11 cellular contexts compared by ENCODE assay signal in genomic region chr14:101442451-101442850, GRCh38.
DNase-seq lines count a peak whose midpoint lies in the region; TF ChIP-seq lines count a peak whose summit lies in the region.
"Had no signal": no experiment of that assay in that cellular context is flagged by ENCODE, and none has a peak within 500 bp of the region (broad histone marks: within the 10 kb centered on the region; RNA-seq: fewer than 3 reads in every experiment).

No MANE protein-coding gene starts in this region.

- peaks cover 35% of the 10 kb centered on the region for H3K27me3 ChIP-seq in suprapubic skin

- H3K4me3 ChIP-seq in GM12865 (ENCODE audit: low read depth, low read length) (no peak overlapping the region), suprapubic skin (no peak overlapping the region)
- H3K4me3 ChIP-seq: psoas muscle had no signal

- peak; percentile 29 for DNase-seq in GM12865 (ENCODE audit: low read depth)
- DNase-seq in activated CD4-positive, alpha-beta memory T cell treated with anti-CD3 and anti-CD28 coated beads for 36 hours: peak; percentile 78
- peak; percentile 28 for DNase-seq in amniotic epithelial cell (ENCODE audit: low read depth)
- DNase-seq in stimulated activated CD4-positive, alpha-beta T cell treated with anti-CD3 and anti-CD28 coated beads, TNF-alpha, amount 100 ng/mL, for 1 hour (ENCODE audit: low read depth in 3 of 3, low spot score in 1 of 3): peak; percentile 8 to 13 (median 13)
- DNase-seq in NCI-H146 treated with DMSO at 0.1 percent for 48 hours (lab: John Stamatoyannopoulos, UW; ENCODE audit: unreplicated experiment): no peak
- DNase-seq in MCF 10A (ENCODE audit: unreplicated experiment): no peak
- no peak for DNase-seq in suprapubic skin (ENCODE audit: low spot score in 2 of 2)
- no peak for DNase-seq in HUDEP-2 (lab: John Stamatoyannopoulos, UW; ENCODE audit: unreplicated experiment in 76 of 76)
- DNase-seq: NCI-H146, psoas muscle, SK-N-SH had no signal

- H3K9me3 Mint-ChIP-seq in activated CD4-positive, alpha-beta memory T cell treated with anti-CD3 and anti-CD28 coated beads for 36 hours: no peaks in the 10 kb centered on the region
- no peaks in the 10 kb centered on the region for H3K9me3 Mint-ChIP-seq in MCF 10A (ENCODE audit: unreplicated experiment)

- WGBS in suprapubic skin: 87% methylated on average over 21 of the region's 21 CpGs

- H3K27ac ChIP-seq in suprapubic skin: no peak overlapping the region
- H3K27ac ChIP-seq: psoas muscle had no signal

- no peak overlapping the region for H3K27ac Mint-ChIP-seq in activated CD4-positive, alpha-beta memory T cell treated with anti-CD3 and anti-CD28 coated beads for 36 hours
- no peak overlapping the region for H3K27ac Mint-ChIP-seq in MCF 10A (ENCODE audit: low read depth, unreplicated experiment)

- POLR2A ChIA-PET in activated CD4-positive, alpha-beta memory T cell treated with anti-CD3 and anti-CD28 coated beads for 36 hours (lab: Charles Lee): no interaction called here
- POLR2A ChIA-PET in MCF 10A (lab: Yijun Ruan, JAX): no interaction called here

- CTCF ChIA-PET in activated CD4-positive, alpha-beta memory T cell treated with anti-CD3 and anti-CD28 coated beads for 36 hours (lab: Charles Lee): no interaction called here
- CTCF ChIA-PET in MCF 10A (lab: Yijun Ruan, JAX): no interaction called here

- H3K4me3 Mint-ChIP-seq in activated CD4-positive, alpha-beta memory T cell treated with anti-CD3 and anti-CD28 coated beads for 36 hours: peak overlapping the region; percentile 17
- H3K4me3 Mint-ChIP-seq in MCF 10A (ENCODE audit: unreplicated experiment): no peak overlapping the region

- no peaks in the 10 kb centered on the region for H3K4me1 ChIP-seq in suprapubic skin
- H3K4me1 ChIP-seq: psoas muscle had no signal

- H3K36me3 Mint-ChIP-seq in activated CD4-positive, alpha-beta memory T cell treated with anti-CD3 and anti-CD28 coated beads for 36 hours: no peaks in the 10 kb centered on the region
- no peaks in the 10 kb centered on the region for H3K36me3 Mint-ChIP-seq in MCF 10A (ENCODE audit: insufficient read depth, unreplicated experiment)

- no TSS peak for BruUV-seq in MCF 10A (replicated peaks; lab: Mats Ljungman, UMichigan)

- no peaks in the 10 kb centered on the region for H3K36me3 ChIP-seq in suprapubic skin

- peaks cover 64% of the 10 kb centered on the region for H3K27me3 Mint-ChIP-seq in activated CD4-positive, alpha-beta memory T cell treated with anti-CD3 and anti-CD28 coated beads for 36 hours
- no peaks in the 10 kb centered on the region for H3K27me3 Mint-ChIP-seq in MCF 10A (ENCODE audit: insufficient read depth, unreplicated experiment)

- TF ChIP-seq CTCF in GM12865 (IDR thresholded peaks at IDR 0.05; ENCODE audit: insufficient read depth, low read depth, low read length, missing control alignments): no peak
- TF ChIP-seq CTCF in MCF 10A (IDR thresholded peaks at IDR 0.05; ENCODE audit: unreplicated experiment): no peak
- TF ChIP-seq CTCF in suprapubic skin (IDR thresholded peaks at IDR 0.05): no peak

- intact Hi-C loops in activated CD4-positive, alpha-beta memory T cell treated with anti-CD3 and anti-CD28 coated beads for 36 hours (cut with micrococcal nuclease): loop anchor here (10.0 kb wide), 1 partner anchor 192 kb away; no protein-coding TSS in a partner anchor
- intact Hi-C loops in MCF 10A (cut with micrococcal nuclease): no loop called here

- no peak for TF ChIP-seq POLR2A in suprapubic skin (IDR thresholded peaks at IDR 0.05)

- H3K4me1 Mint-ChIP-seq in activated CD4-positive, alpha-beta memory T cell treated with anti-CD3 and anti-CD28 coated beads for 36 hours (ENCODE audit: low read depth): peaks cover 32% of the 10 kb centered on the region
- peaks cover 7% of the 10 kb centered on the region for H3K4me1 Mint-ChIP-seq in MCF 10A (ENCODE audit: insufficient read depth, unreplicated experiment)

- TF ChIP-seq EP300 in suprapubic skin (IDR thresholded peaks at IDR 0.05): no peak

- H3K9me3 ChIP-seq in suprapubic skin: no peaks in the 10 kb centered on the region
- H3K9me3 ChIP-seq: psoas muscle, SK-N-SH had no signal

Comparison
In these comparisons a context has a peak if more than half of its experiments do, and no peak if none do; other contexts are left out.
1. DNase-seq: peak in GM12865 (single experiment), activated CD4-positive, alpha-beta memory T cell treated with anti-CD3 and anti-CD28 coated beads for 36 hours (single experiment), amniotic epithelial cell (single experiment) and stimulated activated CD4-positive, alpha-beta T cell treated with anti-CD3 and anti-CD28 coated beads, TNF-alpha, amount 100 ng/mL, for 1 hour (3 of 3); none in NCI-H146 treated with DMSO at 0.1 percent for 48 hours (single experiment), MCF 10A (single experiment), suprapubic skin (0 of 2) and HUDEP-2 (0 of 76).